Comparison of ENCODE assay signal across 11 cellular contexts in genomic region chr1:12132078-12132477, GRCh38. TPM values are rescaled to one million over a fixed set of nuclear protein-coding genes. Genes with fewer than 3 reads are reported as not detected.
DNase-seq lines count a peak whose midpoint lies in the region; ATAC-seq, FAIRE-seq and TF ChIP-seq lines count a peak whose summit lies in the region.
"Had no signal": no experiment of that assay in that cellular context is flagged by ENCODE, and none has a peak within 500 bp of the region (broad histone marks: within the 10 kb centered on the region; RNA-seq: fewer than 3 reads in every experiment).

No MANE protein-coding gene starts in this region.

- POLR2A ChIA-PET in GM12878 (lab: Charles Lee), result no interaction called here
- POLR2A ChIA-PET in HEK293T (lab: Yijun Ruan, JAX), result no interaction called here

- H3K9ac ChIP-seq in GM12878 (ENCODE audit: control insufficient read depth, insufficient read depth, low read length) (no peak overlapping the region), liver (ENCODE audit: low read depth in 1 of 2, low read length in 2 of 2) (no peak overlapping the region)

- CTCF ChIA-PET in GM12878 (lab: Yijun Ruan, JAX), result no interaction called here
- CTCF ChIA-PET in HEK293T (lab: Yijun Ruan, JAX), result interaction anchor here (0.6 kb wide), 1 partner anchor 19 kb away, joined by 3 read pairs; no protein-coding TSS in a partner anchor

- RAD21 ChIA-PET in GM12878 (lab: Charles Lee; ENCODE audit: unreplicated experiment), result interaction anchor here (0.7 kb wide), 1 partner anchor 19 kb away, joined by 4 read pairs; no protein-coding TSS in a partner anchor

- H4K20me1 ChIP-seq in GM12878 (ENCODE audit: control insufficient read depth, insufficient read depth), result no peaks in the 10 kb centered on the region

- H3K79me2 ChIP-seq in GM12878 (ENCODE audit: control insufficient read depth, insufficient read depth, low read length), result no peaks in the 10 kb centered on the region

- WGBS in GM12878 (ENCODE audit: insufficient coverage, insufficient replicate concordance, low lambda C conversion rate, missing lambda C conversion rate), result 97% methylated on average over 8 of the region's 8 CpGs
- 68% methylated on average over 8 of the region's 8 CpGs for WGBS in liver

- BruUV-seq in GM12878 (replicated peaks; lab: Mats Ljungman, UMichigan), result TSS peak; percentile 51

- no peak overlapping the region for H3K4me2 ChIP-seq in GM12878 (ENCODE audit: control insufficient read depth, insufficient read depth)
- H3K4me2 ChIP-seq: smooth muscle cell had no signal

- SMC1A ChIA-PET in GM12878 (lab: Charles Lee; ENCODE audit: uncharacterized antibody, unreplicated experiment), result no interaction called here

- TF ChIP-seq CTCF in AG09319 (IDR thresholded peaks at IDR 0.05; ENCODE audit: low read depth, low read length) (no peak), GM12878 (IDR thresholded peaks at IDR 0.05 in 2 of 3, conservative IDR thresholded peaks at IDR 0.05 in 1 of 3; ENCODE audit: control insufficient read depth in 2 of 3, extremely low read depth in 1 of 3, insufficient read depth in 1 of 3, low read depth in 3 of 3, low read length in 3 of 3) (no peak), liver (IDR thresholded peaks at IDR 0.05; ENCODE audit: low read depth, low read length, missing input control) (no peak)

- no peak overlapping the region for H3K4me3 ChIP-seq in GM12878
- H3K4me3 ChIP-seq in liver (ENCODE audit: low read depth in 1 of 3, low read length in 3 of 3), result no peak overlapping the region
- H3K4me3 ChIP-seq: smooth muscle cell, stomach had no signal

- H3K4me1 ChIP-seq in GM12878 (ENCODE audit: control insufficient read depth, insufficient read depth, low read length), result no peaks in the 10 kb centered on the region
- peaks cover 3 to 12% (median 7%) of the 10 kb centered on the region in 4 donors for H3K4me1 ChIP-seq in liver (ENCODE audit: control insufficient read depth in 4 of 4, insufficient read depth in 4 of 4, low read length in 3 of 4)

- no peak for TF ChIP-seq EP300 in GM12878 (IDR thresholded peaks at IDR 0.05; ENCODE audit: borderline replicate concordance in 1 of 2, control insufficient read depth in 1 of 2, low read depth in 2 of 2, low read length in 2 of 2)

- FAIRE-seq in GM12878 (lab: Jason Lieb, UNC), result no peak

- no peak overlapping the region for H2AFZ ChIP-seq in GM12878 (ENCODE audit: control insufficient read depth, low read depth, low read length)

- H3K27me3 ChIP-seq in GM12878 (replicated peaks in 1 of 2; ENCODE audit: control insufficient read depth in 2 of 2, insufficient read depth in 2 of 2, low read length in 1 of 2) (no peaks in the 10 kb centered on the region), liver (ENCODE audit: control insufficient read depth in 4 of 4, insufficient read depth in 4 of 4, low read length in 3 of 4) (no peaks in the 10 kb centered on the region)
- H3K27me3 ChIP-seq: stomach had no signal

- no peak overlapping the region for H3K27ac ChIP-seq in GM12878 (ENCODE audit: control insufficient read depth, insufficient read depth)
- no peak overlapping the region for H3K27ac ChIP-seq in liver (ENCODE audit: low read depth in 1 of 2, low read length in 2 of 2)

- intact Hi-C loops in GM12878 (cut with micrococcal nuclease; ENCODE audit: unreplicated experiment), result no loop called here

- TF ChIP-seq RAD21 in GM12878 (IDR thresholded peaks at IDR 0.05; ENCODE audit: insufficient read depth, low read depth, low read length) (no peak), liver (IDR thresholded peaks at IDR 0.05) (no peak)

- no peak for ATAC-seq in GM12878

- 0 out of 2 replicates have a peak, but pooled peaks have one; percentile 15 for TF ChIP-seq POLR2A in GM12878 (IDR thresholded peaks at IDR 0.05; ENCODE audit: low read depth, low read length)

- H3K36me3 ChIP-seq in GM12878 (ENCODE audit: control insufficient read depth in 2 of 2, insufficient read depth in 2 of 2, low read length in 1 of 2), result peaks cover 12 to 25% of the 10 kb centered on the region in 2 experiments
- H3K36me3 ChIP-seq in liver (ENCODE audit: control insufficient read depth in 4 of 4, insufficient read depth in 3 of 4, low read depth in 1 of 4, low read length in 3 of 4), result no peaks in the 10 kb centered on the region
- H3K36me3 ChIP-seq: stomach had no signal

- H3K9me3 ChIP-seq in GM12878 (replicated peaks; ENCODE audit: control insufficient read depth, insufficient read depth, low read length), result no peaks in the 10 kb centered on the region
- no peaks in the 10 kb centered on the region for H3K9me3 ChIP-seq in liver (ENCODE audit: control insufficient read depth in 4 of 4, low read length in 3 of 4)
- H3K9me3 ChIP-seq: stomach had no signal

- in situ Hi-C loops in GM12878 (cut with MboI), result no loop called here

- DNase-seq in AG09319 (ENCODE audit: extremely low read depth, low read depth) (peak; percentile 69), H4 (ENCODE audit: low spot score) (peak; percentile 44), GM12878 (ENCODE audit: low read depth, low spot score) (no peak), HEK293T (ENCODE audit: extremely low spot score) (no peak), NCI-H146 treated with DMSO at 0.1 percent for 48 hours (lab: John Stamatoyannopoulos, UW; ENCODE audit: unreplicated experiment) (no peak), C1 segment of cervical spinal cord (lab: John Stamatoyannopoulos, UW) (no peak), midbrain (lab: John Stamatoyannopoulos, UW) (no peak)
- DNase-seq: NCI-H446, stomach had no signal

TF ChIP-seq in GM12878, 131 proteins besides CTCF, POLR2A, EP300 and RAD21 (continues in another document):
- no peak for TF ChIP-seq BMI1 (IDR thresholded peaks at IDR 0.05; ENCODE audit: borderline replicate concordance)
- TF ChIP-seq BCL11A (IDR thresholded peaks at IDR 0.05; ENCODE audit: low read depth, low read length), result no peak
- TF ChIP-seq IRF5 (IDR thresholded peaks at IDR 0.05; ENCODE audit: borderline replicate concordance), result no peak

TF ChIP-seq in liver, 16 proteins besides CTCF, POLR2A, EP300 and RAD21:
- TF ChIP-seq HNF4A (conservative IDR thresholded peaks at IDR 0.05) (peak in 1 of 2 donors; percentile 58), RXRA (IDR thresholded peaks at IDR 0.05) (peak in 1 of 2 donors; percentile 80), SP1 (IDR thresholded peaks at IDR 0.05) (no peak), FOXA2 (IDR thresholded peaks at IDR 0.05) (peak; percentile 68), JUND (IDR thresholded peaks at IDR 0.05) (peak in 1 of 2 donors; percentile 12), EGR1 (IDR thresholded peaks at IDR 0.05; ENCODE audit: low read depth in 2 of 2) (no peak), YY1 (IDR thresholded peaks at IDR 0.05) (peak; percentile 11)

TF ChIP-seq in HEK293T, 16 proteins besides CTCF, POLR2A, EP300 and RAD21:
- no peak for TF ChIP-seq SP1 (IDR thresholded peaks at IDR 0.05)
- TF ChIP-seq ZNF384 (IDR thresholded peaks at IDR 0.05), result no peak
- TF ChIP-seq, protein P1, sequence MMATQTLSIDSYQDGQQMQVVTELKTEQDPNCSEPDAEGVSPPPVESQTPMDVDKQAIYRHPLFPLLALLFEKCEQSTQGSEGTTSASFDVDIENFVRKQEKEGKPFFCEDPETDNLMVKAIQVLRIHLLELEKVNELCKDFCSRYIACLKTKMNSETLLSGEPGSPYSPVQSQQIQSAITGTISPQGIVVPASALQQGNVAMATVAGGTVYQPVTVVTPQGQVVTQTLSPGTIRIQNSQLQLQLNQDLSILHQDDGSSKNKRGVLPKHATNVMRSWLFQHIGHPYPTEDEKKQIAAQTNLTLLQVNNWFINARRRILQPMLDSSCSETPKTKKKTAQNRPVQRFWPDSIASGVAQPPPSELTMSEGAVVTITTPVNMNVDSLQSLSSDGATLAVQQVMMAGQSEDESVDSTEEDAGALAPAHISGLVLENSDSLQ (IDR thresholded peaks at IDR 0.05), result no peak
- no peak for TF ChIP-seq CTBP1 (IDR thresholded peaks at IDR 0.05; ENCODE audit: borderline replicate concordance)
- TF ChIP-seq LEF1 (IDR thresholded peaks at IDR 0.05; ENCODE audit: borderline replicate concordance), result no peak
- no peak for TF ChIP-seq ELF4 (IDR thresholded peaks at IDR 0.05)
- no peak for TF ChIP-seq TARDBP (IDR thresholded peaks at IDR 0.05)
- TF ChIP-seq SUZ12 (IDR thresholded peaks at IDR 0.05), result no peak
- TF ChIP-seq NFRKB (IDR thresholded peaks at IDR 0.05), result no peak
- TF ChIP-seq FOXA1 (IDR thresholded peaks at IDR 0.05), result no peak
- no peak for TF ChIP-seq HDGF (IDR thresholded peaks at IDR 0.05; ENCODE audit: borderline replicate concordance)
- no peak for TF ChIP-seq BHLHE40 (IDR thresholded peaks at IDR 0.05; ENCODE audit: borderline replicate concordance)
- no peak for TF ChIP-seq ARNT (IDR thresholded peaks at IDR 0.05)
- no peak for TF ChIP-seq FOXM1 (IDR thresholded peaks at IDR 0.05; ENCODE audit: borderline replicate concordance)
- no peak for TF ChIP-seq FOXK2 (IDR thresholded peaks at IDR 0.05)

RNA-seq across cellular contexts. Expression of gene TNFRSF1B, which starts 34.7 kb away (rescaled TPM):
- 0.47 and 0.93 TPM in 2 replicates for total RNA-seq in H4 (2014; rRNA removed; shearing (Covaris generic))
- total RNA-seq in GM12878 (2013; cell fraction: nucleolus; rRNA removed), result 88.1 and 95.5 TPM in 2 replicates
- total RNA-seq in GM12878 (2014; rRNA removed) (33.0 and 39.9 TPM in 2 replicates), GM12878 (2014; rRNA removed; fragmentation: Illumina TruSeq; extraction: Trizol) (22.4 and 24.4 TPM in 2 replicates), GM12878 (2021) (78.8 and 87.2 TPM in 2 replicates), liver (10 to 100 TPM; 16.0 to 16.9 TPM)
- 22.2 TPM for polyA plus RNA-seq in GM12878 (2011; ENCODE audit: low read depth)
- polyA plus RNA-seq in GM12878 (2011; rRNA removed) (35.0 and 66.4 TPM in 2 replicates), GM12878 (2014; fragmentation: Illumina TruSeq; extraction: Trizol) (15.0 and 32.4 TPM in 2 replicates), GM12878 (2014; fragmentation: Nextera tagmentation; extraction: Ambion mirVana) (10 to 100 TPM; 10.1 to 11.6 TPM), GM12878 (2014; rRNA removed) (47.3 and 53.1 TPM in 2 replicates), GM12878 (2016; fragmentation: Nextera tagmentation; extraction: Ambion mirVana) (10 to 100 TPM; 34.8 to 47.5 TPM), liver (10 to 100 TPM in 1 of 2 donors, 1 to 10 TPM in 1; 7.2 to 19.6 TPM)
- 84.0 and 115 TPM in 2 replicates for polyA plus RNA-seq in GM12878 (2011; cell fraction: cytosol; rRNA removed)
- 23.9 and 33.3 TPM in 2 replicates for polyA plus RNA-seq in GM12878 (2011; cell fraction: nucleus; rRNA removed)
- 50.4 and 50.7 TPM in 2 replicates for polyA plus RNA-seq in GM12878 (2012)
- polyA minus RNA-seq in GM12878 (2011; rRNA and poly(A)+ RNA removed), result 44.6 and 88.0 TPM in 2 replicates
- 32.2 and 47.0 TPM in 2 replicates for polyA minus RNA-seq in GM12878 (2011; cell fraction: cytosol; rRNA and poly(A)+ RNA removed)
- 11.2 and 26.9 TPM in 2 replicates for polyA minus RNA-seq in GM12878 (2011; cell fraction: nucleus; rRNA and poly(A)+ RNA removed)

Comparison
In these comparisons a context has a peak if more than half of its experiments do, and no peak if none do; other contexts are left out.
1. DNase-seq: peak in AG09319 (single experiment) and H4 (single experiment); none in GM12878 (single experiment), HEK293T (single experiment), NCI-H146 treated with DMSO at 0.1 percent for 48 hours (single experiment), C1 segment of cervical spinal cord (0 of 14) and midbrain (single experiment).